ENCODE assay signal across 9 cellular contexts in the genomic region with DNA sequence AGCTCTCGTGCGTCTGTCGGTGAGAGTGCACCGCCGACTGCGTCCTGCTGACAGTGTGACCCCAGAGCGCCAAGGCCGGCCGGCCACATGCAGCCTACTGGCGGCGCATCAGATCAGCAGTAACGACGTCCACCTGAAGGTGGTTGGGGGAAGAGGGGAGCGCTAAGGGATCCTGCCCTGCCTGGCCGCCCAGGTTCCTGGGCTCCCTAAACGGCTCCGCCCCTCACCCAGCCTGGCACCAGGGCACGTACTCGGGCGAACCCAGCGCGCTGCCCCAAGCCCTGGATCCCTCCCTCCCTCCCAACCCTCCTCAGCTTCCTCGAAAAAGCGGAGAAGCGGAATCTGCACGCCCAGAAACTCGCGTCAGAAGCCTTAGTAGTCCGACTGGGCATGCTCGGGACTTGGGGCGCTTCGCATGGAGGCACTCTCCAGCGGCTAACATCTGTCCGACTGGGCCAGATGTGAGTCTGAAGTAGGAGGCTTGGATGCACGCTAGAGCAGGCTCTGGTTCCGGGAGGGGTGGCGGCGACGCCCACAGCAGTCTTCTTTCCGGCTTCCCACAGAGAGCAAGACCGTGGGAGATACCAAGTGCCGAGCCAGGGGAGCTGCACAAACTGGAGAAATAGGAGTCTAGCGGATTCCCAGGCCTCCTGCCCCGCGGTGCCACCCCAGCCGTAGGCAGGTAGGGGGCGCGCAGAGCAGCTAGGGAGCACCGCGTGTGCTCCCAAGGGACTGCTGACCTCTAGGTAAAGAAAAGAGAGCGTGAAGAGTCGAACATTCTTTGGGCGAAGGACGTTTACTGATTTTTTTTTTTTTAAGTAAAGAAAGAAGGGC.
DNase-seq lines count a peak whose midpoint lies in the region; ATAC-seq, FAIRE-seq and TF ChIP-seq lines count a peak whose summit lies in the region.
"Had no signal": no experiment of that assay in that cellular context is flagged by ENCODE, and none has a peak within 500 bp of the region (broad histone marks: within the 10 kb centered on the region; RNA-seq: fewer than 3 reads in every experiment).

No MANE protein-coding gene starts in this region.

- H3K9ac ChIP-seq in SK-N-MC (ENCODE audit: insufficient read length) (peak overlapping the region; percentile 72), H1 (replicated peaks in 1 of 4; ENCODE audit: extremely low read depth in 1 of 4, low read depth in 3 of 4, low read length in 3 of 4) (no peak overlapping the region), mesendoderm (ENCODE audit: low read length) (peak overlapping the region; percentile 51)

- peaks cover 3% of the 10 kb centered on the region; the same call in 1 of the 2 replicates for H3K23me2 ChIP-seq in H1 (ENCODE audit: low read depth, low read length)

- POLR2A ChIA-PET in AG04450 (lab: Yijun Ruan, JAX) (no interaction called here), H1 (lab: Charles Lee; ENCODE audit: partially characterized antibody) (interaction anchor here (0.5 to 3.6 kb wide), 8 partner anchors 121 to 997 kb away, joined by 3 to 14 read pairs (median 4); no protein-coding TSS in a partner anchor)

- TF ChIP-seq RAD21 in H1 (IDR thresholded peaks at IDR 0.05 in 1 of 2, conservative IDR thresholded peaks at IDR 0.05 in 1 of 2; ENCODE audit: low read depth in 2 of 2, low read length in 2 of 2) = peak; percentile 17 to 32; a peak in 2 of 4 replicates

- H2BK20ac ChIP-seq in H1 (ENCODE audit: low read length) = no peak overlapping the region

- H3K27ac ChIP-seq in AG04450 (ENCODE audit: low read depth, low read length) (no peak overlapping the region), SK-N-MC (peak overlapping the region; percentile 89), H1 (ENCODE audit: low read depth, low read length) (no peak overlapping the region), mesendoderm (ENCODE audit: low read depth, low read length) (no peak overlapping the region), testis (no peak overlapping the region)

- H2BK15ac ChIP-seq in H1 (ENCODE audit: low read length) (no peak overlapping the region), mesendoderm (replicated peaks; ENCODE audit: low read depth) (no peak overlapping the region)

- intact Hi-C loops in testis (cut with DNase I; ENCODE audit: low total_unique reads) = no loop called here

- no peak for ATAC-seq in GM21825 (IDR thresholded peaks at IDR 0.05; ENCODE audit: unreplicated experiment)

- H3K4ac ChIP-seq in H1 (replicated peaks; ENCODE audit: insufficient read length, low read depth, low read length) (no peak overlapping the region), mesendoderm (ENCODE audit: low read depth, low read length) (peak overlapping the region; percentile 55)

- TF ChIP-seq POLR2A in H1 (IDR thresholded peaks at IDR 0.05; ENCODE audit: control extremely low read depth in 1 of 2, low read depth in 2 of 2, low read length in 2 of 2) (no peak), testis (IDR thresholded peaks at IDR 0.05) (no peak)

- H3K79me2 ChIP-seq in H1 (ENCODE audit: control insufficient read depth in 1 of 2, insufficient read depth in 2 of 2, low read length in 2 of 2) = no peaks in the 10 kb centered on the region
- no peaks in the 10 kb centered on the region for H3K79me2 ChIP-seq in mesendoderm (ENCODE audit: control insufficient read depth, insufficient read depth, low read length)

- H3K56ac ChIP-seq in H1 (replicated peaks; ENCODE audit: insufficient read length, low read depth, low read length) (no peak overlapping the region), mesendoderm (ENCODE audit: low read length) (peak overlapping the region; percentile 85)

- H3K4me1 ChIP-seq in H1 (replicated peaks in 1 of 4; ENCODE audit: control insufficient read depth in 3 of 4, insufficient read depth in 4 of 4, low read length in 3 of 4) (peaks cover 0 to 2% (median 0%) of the 10 kb centered on the region in 4 experiments; a peak in 1 of 7 replicates), mesendoderm (ENCODE audit: control insufficient read depth, low read depth, low read length) (no peaks in the 10 kb centered on the region), testis (no peaks in the 10 kb centered on the region)

- no peak overlapping the region; the same call in 1 of the 2 replicates for H2AFZ ChIP-seq in H1 (ENCODE audit: low read length)

- no peaks in the 10 kb centered on the region for H3K36me3 ChIP-seq in H7 (replicated peaks; ENCODE audit: control insufficient read depth, insufficient read depth, low read length)
- no peaks in the 10 kb centered on the region for H3K36me3 ChIP-seq in SK-N-MC (ENCODE audit: insufficient read depth, low read length)
- no peaks in the 10 kb centered on the region for H3K36me3 ChIP-seq in H1 (ENCODE audit: control insufficient read depth in 2 of 4, insufficient read depth in 4 of 4, low read length in 3 of 4)
- H3K36me3 ChIP-seq in mesendoderm (ENCODE audit: control insufficient read depth, insufficient read depth, low read length) = no peaks in the 10 kb centered on the region
- no peaks in the 10 kb centered on the region for H3K36me3 ChIP-seq in testis (ENCODE audit: low read depth, missing control alignments)

- WGBS in H1 (ENCODE audit: extremely low coverage in 1 of 2, insufficient coverage in 1 of 2, insufficient read length in 1 of 2, insufficient replicate concordance in 2 of 2, low coverage in 1 of 2, low lambda C conversion rate in 2 of 2, missing lambda C conversion rate in 1 of 2), 2 experiments = 2% methylated on average over 29 of the region's 54 CpGs; no CpG with 5 or more reads in 1 of the 2 experiments
- no CpG with 5 or more reads among the region's 54 CpGs for WGBS in mesendoderm (ENCODE audit: extremely low coverage, insufficient coverage, low lambda C conversion rate)
- WGBS in testis, 2 donors = 0% methylated on average over 8 to 40 of the region's 54 CpGs

- H3K4me3 ChIP-seq in AG04450 (ENCODE audit: low read depth, low read length) (peak overlapping the region; percentile 13; the same call in 1 of the 2 replicates), H7 (ENCODE audit: insufficient read depth, low read depth, low read length) (peak overlapping the region; percentile 72), SK-N-MC (peak overlapping the region; percentile 87), H1 (ENCODE audit: extremely low read depth in 1 of 4, insufficient read depth in 2 of 4, low read depth in 3 of 4, low read length in 4 of 4) (peak overlapping the region; percentile 50 to 76 (median 64)), mesendoderm (ENCODE audit: low read length) (no peak overlapping the region), testis (peak overlapping the region; percentile 6 to 51)

- H2AK5ac ChIP-seq in H1 (ENCODE audit: low read depth, low read length) (no peak overlapping the region), mesendoderm (ENCODE audit: low read length) (no peak overlapping the region)

- H3K23ac ChIP-seq in H1 (ENCODE audit: insufficient read length) (no peak overlapping the region), mesendoderm (ENCODE audit: low read length) (no peak overlapping the region)

- no peak overlapping the region for H2BK12ac ChIP-seq in H1 (ENCODE audit: low read depth, low read length)

- H3K79me1 ChIP-seq in H1 (ENCODE audit: low read depth, low read length) (no peaks in the 10 kb centered on the region), mesendoderm (ENCODE audit: low read length) (no peaks in the 10 kb centered on the region)

- peak in 1 of 2 experiments; percentile 60; a peak in 1 of 3 replicates for TF ChIP-seq EP300 in H1 (IDR thresholded peaks at IDR 0.05; ENCODE audit: borderline replicate concordance in 1 of 2, low read depth in 2 of 2, low read length in 2 of 2)

- TF ChIP-seq CTCF in AG04450 (IDR thresholded peaks at IDR 0.05; ENCODE audit: low read depth, low read length) = no peak
- peak; percentile 38 to 67 (median 45) for TF ChIP-seq CTCF in H1 (IDR thresholded peaks at IDR 0.05; ENCODE audit: control extremely low read depth in 1 of 3, insufficient read depth in 1 of 3, low read depth in 1 of 3, low read length in 3 of 3)
- no peak for TF ChIP-seq CTCF in testis (IDR thresholded peaks at IDR 0.05)

- H4K91ac ChIP-seq in H1 (replicated peaks; ENCODE audit: insufficient read length, low read length) = no peak overlapping the region

- no peaks in the 10 kb centered on the region for H4K20me1 ChIP-seq in H1 (replicated peaks in 1 of 2; ENCODE audit: control insufficient read depth in 1 of 2, insufficient read depth in 2 of 2, low read length in 2 of 2)

- H2BK5ac ChIP-seq in H1 (ENCODE audit: low read depth, low read length) (0 out of 2 replicates have a peak overlapping the region, but pooled peaks have one; percentile 60), mesendoderm (ENCODE audit: low read length) (no peak overlapping the region)

- no peak overlapping the region for H4K8ac ChIP-seq in H1 (ENCODE audit: extremely low read depth, insufficient read depth, low read length)
- H4K8ac ChIP-seq in mesendoderm (ENCODE audit: low read depth, low read length) = no peak overlapping the region

- no peaks in the 10 kb centered on the region; the same call in 1 of the 2 replicates for H3K9me3 ChIP-seq in AG04450 (ENCODE audit: control insufficient read depth, insufficient read depth, low read length)
- no peaks in the 10 kb centered on the region for H3K9me3 ChIP-seq in SK-N-MC (ENCODE audit: low read depth, low read length)
- H3K9me3 ChIP-seq in H1 (ENCODE audit: insufficient read depth in 2 of 2, low read depth in 1 of 2, low read length in 1 of 2) = no peaks in the 10 kb centered on the region
- no peaks in the 10 kb centered on the region for H3K9me3 ChIP-seq in testis

- H3K4me2 ChIP-seq in H1 (ENCODE audit: insufficient read depth in 1 of 2, low read depth in 2 of 2, low read length in 2 of 2) = peak overlapping the region; percentile 83 to 95
- peak overlapping the region; percentile 64 for H3K4me2 ChIP-seq in mesendoderm (ENCODE audit: low read length)

- H3K18ac ChIP-seq in H1 (ENCODE audit: extremely low read depth, low read length) = peak overlapping the region; percentile 48
- peak overlapping the region; percentile 71 for H3K18ac ChIP-seq in mesendoderm (ENCODE audit: low read length)

- peaks cover 17% of the 10 kb centered on the region for H3K27me3 ChIP-seq in AG04450 (ENCODE audit: control insufficient read depth, insufficient read depth, low read length)
- peaks cover 30% of the 10 kb centered on the region for H3K27me3 ChIP-seq in H7 (ENCODE audit: control insufficient read depth, insufficient read depth, low read length)
- peaks cover 2 to 22% (median 11%) of the 10 kb centered on the region in 4 experiments for H3K27me3 ChIP-seq in H1 (replicated peaks in 1 of 4; ENCODE audit: control insufficient read depth in 3 of 4, extremely low read depth in 1 of 4, insufficient read depth in 3 of 4, low read length in 3 of 4)
- H3K27me3 ChIP-seq in mesendoderm (ENCODE audit: insufficient read depth, low read length, poor library complexity) = peaks cover 1% of the 10 kb centered on the region
- H3K27me3 ChIP-seq in testis = no peaks in the 10 kb centered on the region

- CTCF ChIA-PET in AG04450 (lab: Charles Lee) = interaction anchor here (0.6 kb wide), 1 partner anchor 191 kb away, joined by 3 read pairs; no protein-coding TSS in a partner anchor
- CTCF ChIA-PET in H1 (lab: Charles Lee; ENCODE audit: partially characterized antibody) = interaction anchor here (0.5 to 2.0 kb wide), 10 partner anchors 11 to 1266 kb away, joined by 3 to 6 read pairs (median 4); a partner anchor contains a TSS

- no peak overlapping the region for H2BK120ac ChIP-seq in H1 (replicated peaks; ENCODE audit: low read depth, low read length)
- H2BK120ac ChIP-seq in mesendoderm (ENCODE audit: low read depth, low read length) = no peak overlapping the region

- H4K5ac ChIP-seq in H1 (ENCODE audit: insufficient read length, low read depth, low read length) (no peak overlapping the region), mesendoderm (ENCODE audit: low read length) (no peak overlapping the region)

- no peak for DNase-seq in AG04450 (ENCODE audit: low read depth, low spot score)
- DNase-seq in H7 = peak; percentile 77
- peak; percentile 85 for DNase-seq in SK-N-MC (ENCODE audit: low read depth, low spot score)
- peak in 1 of 2 experiments; percentile 57 for DNase-seq in H1 (ENCODE audit: low read depth in 1 of 2, low spot score in 2 of 2)
- peak; percentile 93 for DNase-seq in mesendoderm
- DNase-seq in testis = peak; percentile 60
- no peak for DNase-seq in SKM-1 treated with dmso at 0.1 percent for 144 hours (lab: John Stamatoyannopoulos, UW; ENCODE audit: unreplicated experiment)

- no peak overlapping the region for H3K14ac ChIP-seq in H1 (ENCODE audit: insufficient read length)

- peak; percentile 60 for FAIRE-seq in H1 (lab: Jason Lieb, UNC)
- FAIRE-seq: colon had no signal

Comparison
In these comparisons a context has a peak if more than half of its experiments do, and no peak if none do; other contexts are left out.
1. DNase-seq: peak in H7 (single experiment), SK-N-MC (single experiment), mesendoderm (single experiment) and testis (single experiment); none in AG04450 (single experiment) and SKM-1 treated with dmso at 0.1 percent for 144 hours (single experiment).
2. CTCF ChIP-seq: peak in H1 (3 of 3); none in AG04450 (single experiment) and testis (0 of 3).
3. H3K9ac ChIP-seq: peak in SK-N-MC (single experiment) and mesendoderm (single experiment); none in H1 (0 of 4).